8 cellular contexts compared by ENCODE assay signal in the genomic region with DNA sequence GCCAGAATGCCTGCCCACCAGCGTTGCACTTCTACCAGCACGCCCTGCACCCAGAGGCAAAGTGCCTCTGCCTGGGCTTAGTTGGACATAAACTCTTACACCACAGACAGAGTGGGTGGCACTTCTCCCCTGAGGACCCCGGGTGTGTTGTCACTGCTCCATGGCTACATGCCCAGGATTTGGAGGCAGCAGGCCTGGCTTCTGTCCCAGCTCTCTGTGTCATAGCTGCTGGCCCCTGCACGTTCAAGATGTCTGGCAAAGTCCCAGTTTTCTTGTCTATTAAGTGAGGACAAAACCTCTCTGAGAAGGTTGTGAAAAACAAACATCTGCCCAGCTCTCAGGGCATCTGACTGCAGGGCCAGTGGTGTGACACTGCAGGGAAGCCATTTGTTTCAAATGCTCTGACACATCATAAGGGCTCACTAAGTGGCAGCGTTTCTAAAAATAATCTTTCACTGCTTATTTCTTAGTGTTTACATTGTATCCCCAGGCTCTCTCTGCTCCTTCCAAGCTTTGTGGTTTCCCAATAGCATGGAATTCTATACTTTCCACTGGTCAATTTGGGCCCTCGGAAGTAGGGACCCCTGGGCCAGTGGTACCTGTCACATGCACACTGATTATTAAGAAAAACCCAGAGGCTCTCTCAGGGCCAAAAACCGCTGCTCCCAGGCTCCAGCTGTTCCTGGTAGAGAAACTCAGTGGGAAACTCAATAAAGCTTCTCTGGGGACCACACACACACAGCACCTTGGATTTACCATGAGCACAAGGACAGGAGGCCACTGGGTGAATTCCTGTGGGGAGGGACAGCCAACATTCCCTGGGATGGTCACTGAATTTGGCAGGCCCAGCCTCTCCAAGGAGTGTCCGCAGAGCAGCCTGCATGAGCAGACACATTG.
DNase-seq lines count a peak whose midpoint lies in the region; ATAC-seq and TF ChIP-seq lines count a peak whose summit lies in the region.

No MANE protein-coding gene starts in this region.

- no peak overlapping the region for H3K4me3 ChIP-seq in AG10803 (ENCODE audit: low read length)
- no peak overlapping the region for H3K4me3 ChIP-seq in MG63
- no peak overlapping the region for H3K4me3 ChIP-seq in right atrium auricular region
- H3K4me3 ChIP-seq in skeletal muscle satellite cell (ENCODE audit: low read length), result peak overlapping the region; percentile 6

- TF ChIP-seq CTCF in AG10803 (conservative IDR thresholded peaks at IDR 0.05; ENCODE audit: low read length) (no peak), right atrium auricular region (IDR thresholded peaks at IDR 0.05) (no peak)

- peak overlapping the region; percentile 82 to 91 for H3K27ac ChIP-seq in right atrium auricular region

- H3K36me3 ChIP-seq in MG63 (no peaks in the 10 kb centered on the region), right atrium auricular region (no peaks in the 10 kb centered on the region), skeletal muscle satellite cell (ENCODE audit: insufficient read depth, low read length) (no peaks in the 10 kb centered on the region)

- DNase-seq in AG10803 (ENCODE audit: low read depth), result peak; percentile 97
- DNase-seq in MG63, result peak; percentile 86
- DNase-seq in amniotic epithelial cell (ENCODE audit: low read depth), result peak; percentile 72
- peak; percentile 93 for DNase-seq in right atrium auricular region (ENCODE audit: low spot score)
- no peak for DNase-seq in NCI-H526 (lab: John Stamatoyannopoulos, UW)
- DNase-seq in activated CD4-positive, alpha-beta T cell treated with anti-CD3 and anti-CD28 coated beads, Interleukin-2, amount 50 U/mL, for 48 hours, result no peak

- H3K4me2 ChIP-seq in skeletal muscle satellite cell (ENCODE audit: low read length), result peak overlapping the region; percentile 35

- H3K27me3 ChIP-seq in MG63 (no peaks in the 10 kb centered on the region), right atrium auricular region (no peaks in the 10 kb centered on the region), skeletal muscle satellite cell (ENCODE audit: control insufficient read depth, insufficient read depth, low read length) (no peaks in the 10 kb centered on the region)

- ATAC-seq in GM18868 (IDR thresholded peaks at IDR 0.05; ENCODE audit: unreplicated experiment), result no peak

- H3K4me1 ChIP-seq in right atrium auricular region (peaks cover 0 to 56% of the 10 kb centered on the region in 2 donors), skeletal muscle satellite cell (ENCODE audit: control insufficient read depth, insufficient read depth, low read length) (peaks cover 23% of the 10 kb centered on the region)

- H3K9me3 ChIP-seq in MG63 (no peaks in the 10 kb centered on the region), right atrium auricular region (no peaks in the 10 kb centered on the region), skeletal muscle satellite cell (replicated peaks; ENCODE audit: low read length) (no peaks in the 10 kb centered on the region)

- H3K9ac ChIP-seq in skeletal muscle satellite cell (ENCODE audit: low read depth, low read length), result no peak overlapping the region

Comparison
In these comparisons a context has a peak if more than half of its experiments do, and no peak if none do; other contexts are left out.
1. DNase-seq: peak in AG10803 (single experiment), MG63 (single experiment), amniotic epithelial cell (single experiment) and right atrium auricular region (single experiment); none in NCI-H526 (0 of 2) and activated CD4-positive, alpha-beta T cell treated with anti-CD3 and anti-CD28 coated beads, Interleukin-2, amount 50 U/mL, for 48 hours (0 of 2).